Comparison of ENCODE assay signal across 7 cellular contexts in genomic region chr3:48434591-48435222, GRCh38. TPM values are rescaled to one million over a fixed set of nuclear protein-coding genes. Genes with fewer than 3 reads are reported as not detected.
A peak's percentile ranks its signal among the peaks of the same experiment; 100 is the strongest.
DNase-seq lines count a peak whose midpoint lies in the region; TF ChIP-seq lines count a peak whose summit lies in the region.
"Had no signal": no experiment of that assay in that cellular context is flagged by ENCODE, and none has a peak within 500 bp of the region (broad histone marks: within the 10 kb centered on the region; RNA-seq: fewer than 3 reads in every experiment).

No MANE protein-coding gene starts in this region.

- H3K9me3 ChIP-seq in colonic mucosa (no peaks in the 10 kb centered on the region), osteoblast (ENCODE audit: low read depth, low read length) (no peaks in the 10 kb centered on the region)
- H3K9me3 ChIP-seq: left lung had no signal

- H3K4me3 ChIP-seq in colonic mucosa: no peak overlapping the region
- no peak overlapping the region for H3K4me3 ChIP-seq in osteoblast (ENCODE audit: insufficient read depth, low read length)
- H3K4me3 ChIP-seq: left lung had no signal

- intact Hi-C loops in colonic mucosa (cut with DNase I): loop anchor here (5.0 kb wide), 1 partner anchor 242 kb away; no protein-coding TSS in a partner anchor

- H3K27me3 ChIP-seq in colonic mucosa: no peaks in the 10 kb centered on the region
- H3K27me3 ChIP-seq in osteoblast (ENCODE audit: insufficient read depth, low read length): no peaks in the 10 kb centered on the region
- H3K27me3 ChIP-seq: left lung had no signal

- H4K20me1 ChIP-seq in osteoblast (ENCODE audit: insufficient read depth, low read length): no peaks in the 10 kb centered on the region

- peaks cover 6% of the 10 kb centered on the region for H3K36me3 Mint-ChIP-seq in HFFc6 (ENCODE audit: low read depth)

- H3K27me3 Mint-ChIP-seq in HFFc6 (ENCODE audit: insufficient read depth): no peaks in the 10 kb centered on the region

- H3K4me1 Mint-ChIP-seq in HFFc6 (ENCODE audit: low read depth): peaks cover 53% of the 10 kb centered on the region

- no peak overlapping the region for H3K4me3 Mint-ChIP-seq in HFFc6

- no peak for DNase-seq in HFFc6
- peak; percentile 59 for DNase-seq in colonic mucosa
- peak; percentile 61 for DNase-seq in osteoblast (ENCODE audit: insufficient read length, low spot score, missing footprints)
- DNase-seq in NCI-H1694 (lab: John Stamatoyannopoulos, UW): no peak
- no peak for DNase-seq in glomerular visceral epithelial cell (ENCODE audit: extremely low spot score)
- DNase-seq in AG20443 (ENCODE audit: low spot score): no peak

- peak overlapping the region; percentile 81 for H3K27ac Mint-ChIP-seq in HFFc6

- H3K9ac ChIP-seq in colonic mucosa (ENCODE audit: low read depth in 2 of 2, low read length in 2 of 2): peak overlapping the region; percentile 27 to 70

- no peak overlapping the region for H2AFZ ChIP-seq in osteoblast (ENCODE audit: low read length)

- H3K4me2 ChIP-seq in osteoblast (ENCODE audit: insufficient read depth, low read length): no peak overlapping the region

- H3K36me3 ChIP-seq in colonic mucosa (no peaks in the 10 kb centered on the region), osteoblast (ENCODE audit: insufficient read depth, low read length) (peaks cover 21% of the 10 kb centered on the region)

- peaks cover 15% of the 10 kb centered on the region for H3K79me2 ChIP-seq in osteoblast (ENCODE audit: insufficient read depth, low read length)

- peak overlapping the region; percentile 67 for H3K27ac ChIP-seq in colonic mucosa
- no peak overlapping the region for H3K27ac ChIP-seq in osteoblast (ENCODE audit: low read depth, low read length)

- H3K4me1 ChIP-seq in colonic mucosa (peaks cover 35% of the 10 kb centered on the region), osteoblast (ENCODE audit: insufficient read depth, low read length) (peaks cover 22% of the 10 kb centered on the region)

- TF ChIP-seq CTCF in HFFc6 (IDR thresholded peaks at IDR 0.05) (no peak), colonic mucosa (IDR thresholded peaks at IDR 0.05) (no peak), osteoblast (IDR thresholded peaks at IDR 0.05; ENCODE audit: extremely low read depth, low read depth, low read length) (no peak)

- H3K9me3 Mint-ChIP-seq in HFFc6: no peaks in the 10 kb centered on the region

RNA-seq across cellular contexts. Expression of gene PLXNB1, which starts 4.8 kb away (rescaled TPM):
- 10 to 100 TPM; 11.1 to 15.5 (median 12.8) TPM for total RNA-seq in HFFc6 (2021; fragmentation: NEBNext Ultra II Directional; extraction: Animal tissue kit (Norgen Biotek cat#: 25700))
- total RNA-seq in colonic mucosa (100 to 1,000 TPM in 1 of 2 donors, 10 to 100 TPM in 1; 70.6 to 131 TPM), osteoblast (23.3 and 33.7 TPM in 2 replicates)

RNA-seq across cellular contexts. Expression of gene CCDC51, which starts 5.2 kb away (rescaled TPM):
- total RNA-seq in HFFc6 (2021; fragmentation: NEBNext Ultra II Directional; extraction: Animal tissue kit (Norgen Biotek cat#: 25700)): 10 to 100 TPM; 10.1 to 15.3 (median 12.5) TPM
- 10 to 100 TPM; 11.8 to 21.5 TPM for total RNA-seq in colonic mucosa
- total RNA-seq in osteoblast: 13.3 and 17.4 TPM in 2 replicates

RNA-seq across cellular contexts. Expression of gene TMA7, which starts 5.3 kb away (rescaled TPM):
- total RNA-seq in HFFc6 (2021; fragmentation: NEBNext Ultra II Directional; extraction: Animal tissue kit (Norgen Biotek cat#: 25700)): 100 to 1,000 TPM; 213 to 341 (median 280) TPM
- 100 to 1,000 TPM; 185 to 259 TPM for total RNA-seq in colonic mucosa
- 128 and 135 TPM in 2 replicates for total RNA-seq in osteoblast

RNA-seq across cellular contexts. Expression of gene ATRIP, which starts 11.8 kb away (rescaled TPM):
- 10 to 100 TPM in 1 of 6 experiments, 1 to 10 TPM in 5; 7.0 to 10.5 (median 8.2) TPM for total RNA-seq in HFFc6 (2021; fragmentation: NEBNext Ultra II Directional; extraction: Animal tissue kit (Norgen Biotek cat#: 25700))
- total RNA-seq in colonic mucosa (1 to 10 TPM; 3.2 to 8.6 TPM), osteoblast (5.0 and 5.1 TPM in 2 replicates)

Comparison
In these comparisons a context has a peak if more than half of its experiments do, and no peak if none do; other contexts are left out.
1. DNase-seq: peak in colonic mucosa (single experiment) and osteoblast (single experiment); none in HFFc6 (single experiment), NCI-H1694 (single experiment), glomerular visceral epithelial cell (single experiment) and AG20443 (single experiment).